In the genomic region with DNA sequence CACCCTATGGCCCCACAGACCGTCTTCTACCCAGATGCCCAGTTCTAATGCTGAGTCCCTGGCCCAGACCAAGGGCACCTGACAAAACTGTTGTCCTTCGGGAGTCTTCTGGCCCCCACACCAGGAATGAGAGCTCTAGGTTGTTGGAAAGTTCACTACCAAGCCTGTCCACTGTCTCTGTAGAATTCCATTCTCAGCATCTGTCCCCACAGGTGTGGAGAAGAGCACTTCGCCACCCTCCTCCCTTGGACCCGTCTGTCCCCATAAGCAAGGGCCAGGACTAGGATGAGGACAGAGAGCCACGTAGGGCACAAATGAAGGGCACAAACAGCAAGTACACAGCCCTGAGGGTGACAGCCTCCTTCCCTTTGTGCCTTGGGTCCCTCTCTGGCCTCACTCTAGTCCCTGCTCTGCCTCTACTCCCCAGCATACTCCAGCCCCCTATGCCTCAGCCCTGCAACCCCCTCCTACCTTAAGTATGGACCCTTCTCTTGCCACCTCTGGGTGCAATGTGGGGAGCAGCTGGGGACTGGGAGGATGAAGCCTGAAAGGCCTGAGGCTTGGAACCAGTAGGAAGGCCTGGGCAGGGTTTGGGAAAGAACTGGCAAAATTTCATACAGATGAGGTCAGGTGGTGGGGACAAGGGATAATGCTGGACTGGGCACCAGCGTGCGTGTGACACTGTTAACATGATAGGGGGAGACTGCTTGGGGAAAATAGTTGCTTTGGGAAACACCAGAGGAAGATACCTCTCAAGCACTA, we compare ENCODE assay signal across 1 cellular context.
TF ChIP-seq lines count a peak whose summit lies in the region.

No MANE protein-coding gene starts in this region.

TF ChIP-seq in HepG2, 621 proteins besides CTCF, POLR2A, EP300 and RAD21 (continued from another document and continues in another):
- TF ChIP-seq ZNF276 (CRISPR knock-in tag; IDR thresholded peaks at IDR 0.05; ENCODE audit: low read depth) (0 out of 2 replicates have a peak, but pooled peaks have one; percentile 25), UBTF (CRISPR knock-in tag; IDR thresholded peaks at IDR 0.05) (no peak), TFAP4 (IDR thresholded peaks at IDR 0.05; ENCODE audit: borderline replicate concordance, low read depth) (no peak), ZNF709 (CRISPR knock-in tag; IDR thresholded peaks at IDR 0.05) (no peak), ZNF501 (CRISPR knock-in tag; IDR thresholded peaks at IDR 0.05) (peak; percentile 73), SNAPC2 (CRISPR knock-in tag; IDR thresholded peaks at IDR 0.05) (0 out of 2 replicates have a peak, but pooled peaks have one; percentile 86), SMARCE1 (IDR thresholded peaks at IDR 0.05; ENCODE audit: borderline replicate concordance) (no peak), CREB3 (CRISPR knock-in tag; IDR thresholded peaks at IDR 0.05) (no peak), IRF9 (CRISPR knock-in tag; IDR thresholded peaks at IDR 0.05; ENCODE audit: borderline replicate concordance) (peak; percentile 12; the same call in 1 of the 2 replicates), ZNF605 (CRISPR knock-in tag; IDR thresholded peaks at IDR 0.05) (peak; percentile 28; the same call in 1 of the 2 replicates), ZNF44 (CRISPR knock-in tag; IDR thresholded peaks at IDR 0.05) (no peak; the same call in 1 of the 2 replicates), ZNF350 (CRISPR knock-in tag; IDR thresholded peaks at IDR 0.05; ENCODE audit: borderline replicate concordance, low read depth) (peak; percentile 47; the same call in 1 of the 2 replicates), ZNF33B (CRISPR knock-in tag; IDR thresholded peaks at IDR 0.05) (0 out of 2 replicates have a peak, but pooled peaks have one; percentile 69), SRY (CRISPR knock-in tag; IDR thresholded peaks at IDR 0.05) (0 out of 2 replicates have a peak, but pooled peaks have one; percentile 20), NR0B2 (CRISPR knock-in tag; IDR thresholded peaks at IDR 0.05) (peak; percentile 27; the same call in 1 of the 2 replicates), HNF1B (CRISPR knock-in tag; IDR thresholded peaks at IDR 0.05) (peak; percentile 30; the same call in 1 of the 2 replicates), ZNF3 (CRISPR knock-in tag; IDR thresholded peaks at IDR 0.05) (no peak), GABPA (IDR thresholded peaks at IDR 0.05; ENCODE audit: low read depth, low read length) (no peak), GABPA (CRISPR knock-in tag; IDR thresholded peaks at IDR 0.05; ENCODE audit: low read depth) (peak; percentile 3), NFKBIZ (CRISPR knock-in tag; IDR thresholded peaks at IDR 0.05) (no peak), ZNF30 (CRISPR knock-in tag; IDR thresholded peaks at IDR 0.05) (no peak), MLX (CRISPR knock-in tag; IDR thresholded peaks at IDR 0.05) (no peak), NONO (IDR thresholded peaks at IDR 0.05) (no peak), NONO (CRISPR knock-in tag; conservative IDR thresholded peaks at IDR 0.05) (peak; percentile 24; the same call in 1 of the 2 replicates), ZNF264 (CRISPR knock-in tag; IDR thresholded peaks at IDR 0.05) (no peak), DR1 (CRISPR knock-in tag; IDR thresholded peaks at IDR 0.05) (no peak), GLI4 (CRISPR knock-in tag; IDR thresholded peaks at IDR 0.05; ENCODE audit: borderline replicate concordance) (no peak), ZC3H13 (CRISPR knock-in tag; IDR thresholded peaks at IDR 0.05) (peak; percentile 13; the same call in 1 of the 2 replicates), ZNF639 (CRISPR knock-in tag; conservative IDR thresholded peaks at IDR 0.05) (no peak), SRF (IDR thresholded peaks at IDR 0.05; ENCODE audit: low read depth, low read length) (no peak), ZNF616 (CRISPR knock-in tag; IDR thresholded peaks at IDR 0.05; ENCODE audit: low read depth) (0 out of 2 replicates have a peak, but pooled peaks have one; percentile 51), ZFP41 (CRISPR knock-in tag; IDR thresholded peaks at IDR 0.05; ENCODE audit: borderline replicate concordance) (no peak), MZF1 (CRISPR knock-in tag; IDR thresholded peaks at IDR 0.05; ENCODE audit: borderline replicate concordance) (no peak; the same call in 1 of the 2 replicates), ZNF879 (CRISPR knock-in tag; IDR thresholded peaks at IDR 0.05) (peak; percentile 87; the same call in 1 of the 2 replicates), CBX2 (IDR thresholded peaks at IDR 0.05; ENCODE audit: low read depth, low read length) (no peak), CBX2 (CRISPR knock-in tag; IDR thresholded peaks at IDR 0.05; ENCODE audit: low read depth) (no peak)
- TF ChIP-seq, protein P1, sequence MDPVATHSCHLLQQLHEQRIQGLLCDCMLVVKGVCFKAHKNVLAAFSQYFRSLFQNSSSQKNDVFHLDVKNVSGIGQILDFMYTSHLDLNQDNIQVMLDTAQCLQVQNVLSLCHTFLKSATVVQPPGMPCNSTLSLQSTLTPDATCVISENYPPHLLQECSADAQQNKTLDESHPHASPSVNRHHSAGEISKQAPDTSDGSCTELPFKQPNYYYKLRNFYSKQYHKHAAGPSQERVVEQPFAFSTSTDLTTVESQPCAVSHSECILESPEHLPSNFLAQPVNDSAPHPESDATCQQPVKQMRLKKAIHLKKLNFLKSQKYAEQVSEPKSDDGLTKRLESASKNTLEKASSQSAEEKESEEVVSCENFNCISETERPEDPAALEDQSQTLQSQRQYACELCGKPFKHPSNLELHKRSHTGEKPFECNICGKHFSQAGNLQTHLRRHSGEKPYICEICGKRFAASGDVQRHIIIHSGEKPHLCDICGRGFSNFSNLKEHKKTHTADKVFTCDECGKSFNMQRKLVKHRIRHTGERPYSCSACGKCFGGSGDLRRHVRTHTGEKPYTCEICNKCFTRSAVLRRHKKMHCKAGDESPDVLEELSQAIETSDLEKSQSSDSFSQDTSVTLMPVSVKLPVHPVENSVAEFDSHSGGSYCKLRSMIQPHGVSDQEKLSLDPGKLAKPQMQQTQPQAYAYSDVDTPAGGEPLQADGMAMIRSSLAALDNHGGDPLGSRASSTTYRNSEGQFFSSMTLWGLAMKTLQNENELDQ (CRISPR knock-in tag; IDR thresholded peaks at IDR 0.05; ENCODE audit: borderline replicate concordance): peak; percentile 13; the same call in 1 of the 2 replicates
- TF ChIP-seq, protein P2, sequence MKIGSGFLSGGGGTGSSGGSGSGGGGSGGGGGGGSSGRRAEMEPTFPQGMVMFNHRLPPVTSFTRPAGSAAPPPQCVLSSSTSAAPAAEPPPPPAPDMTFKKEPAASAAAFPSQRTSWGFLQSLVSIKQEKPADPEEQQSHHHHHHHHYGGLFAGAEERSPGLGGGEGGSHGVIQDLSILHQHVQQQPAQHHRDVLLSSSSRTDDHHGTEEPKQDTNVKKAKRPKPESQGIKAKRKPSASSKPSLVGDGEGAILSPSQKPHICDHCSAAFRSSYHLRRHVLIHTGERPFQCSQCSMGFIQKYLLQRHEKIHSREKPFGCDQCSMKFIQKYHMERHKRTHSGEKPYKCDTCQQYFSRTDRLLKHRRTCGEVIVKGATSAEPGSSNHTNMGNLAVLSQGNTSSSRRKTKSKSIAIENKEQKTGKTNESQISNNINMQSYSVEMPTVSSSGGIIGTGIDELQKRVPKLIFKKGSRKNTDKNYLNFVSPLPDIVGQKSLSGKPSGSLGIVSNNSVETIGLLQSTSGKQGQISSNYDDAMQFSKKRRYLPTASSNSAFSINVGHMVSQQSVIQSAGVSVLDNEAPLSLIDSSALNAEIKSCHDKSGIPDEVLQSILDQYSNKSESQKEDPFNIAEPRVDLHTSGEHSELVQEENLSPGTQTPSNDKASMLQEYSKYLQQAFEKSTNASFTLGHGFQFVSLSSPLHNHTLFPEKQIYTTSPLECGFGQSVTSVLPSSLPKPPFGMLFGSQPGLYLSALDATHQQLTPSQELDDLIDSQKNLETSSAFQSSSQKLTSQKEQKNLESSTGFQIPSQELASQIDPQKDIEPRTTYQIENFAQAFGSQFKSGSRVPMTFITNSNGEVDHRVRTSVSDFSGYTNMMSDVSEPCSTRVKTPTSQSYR (CRISPR knock-in tag; IDR thresholded peaks at IDR 0.05; ENCODE audit: borderline replicate concordance): no peak
- TF ChIP-seq, protein P3, sequence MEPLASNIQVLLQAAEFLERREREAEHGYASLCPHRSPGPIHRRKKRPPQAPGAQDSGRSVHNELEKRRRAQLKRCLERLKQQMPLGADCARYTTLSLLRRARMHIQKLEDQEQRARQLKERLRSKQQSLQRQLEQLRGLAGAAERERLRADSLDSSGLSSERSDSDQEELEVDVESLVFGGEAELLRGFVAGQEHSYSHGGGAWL (CRISPR knock-in tag; IDR thresholded peaks at IDR 0.05): 0 out of 2 replicates have a peak, but pooled peaks have one; percentile 6
